8 cellular contexts compared by ENCODE assay signal in genomic region chr9:62799851-62800371, GRCh38.
DNase-seq lines count a peak whose midpoint lies in the region; ATAC-seq and TF ChIP-seq lines count a peak whose summit lies in the region.
"Not testable (repeated sequence)": the region's sequence is repeated elsewhere in the genome, so short reads cannot be mapped to it uniquely, and the experiment has no call there.

No MANE protein-coding gene starts in this region.

- H3K27me3 ChIP-seq in RWPE2 (ENCODE audit: insufficient read depth, poor library complexity, severe bottlenecking): peaks cover 31% of the 10 kb centered on the region
- H3K27me3 ChIP-seq in iPS DF 6.9 (ENCODE audit: control insufficient read depth, insufficient read depth, low read length): peaks cover 37% of the 10 kb centered on the region

- H3K4me1 ChIP-seq in RWPE2 (ENCODE audit: insufficient read depth, poor library complexity, severe bottlenecking); iPS DF 6.9 (ENCODE audit: control insufficient read depth, insufficient read depth, low read length): not testable (repeated sequence)

- H3K36me3 ChIP-seq in RWPE2 (ENCODE audit: low read depth); iPS DF 6.9 (ENCODE audit: control insufficient read depth, insufficient read depth, low read length): not testable (repeated sequence)

- peaks cover 12% of the 10 kb centered on the region for H3K36me3 Mint-ChIP-seq in activated T-helper 1 cell treated with anti-CD3 and anti-CD28 coated beads, Interleukin-12 subunit alpha, Interleukin-12 subunit beta, Interleukin-2, Interleukin-4 antibody, amounts not matched to agents 30 ng/mL and 10 ng/mL and 1 ng/mL, durations not matched to agents 14 hours and 24 hours and 36 hours (ENCODE audit: low read depth)
- not testable (repeated sequence) for H3K36me3 Mint-ChIP-seq in natural killer cell
- H3K36me3 Mint-ChIP-seq in stimulated activated effector memory CD8-positive, alpha-beta T cell treated with anti-CD3 and anti-CD28 coated beads, Interleukin-12 subunit alpha, Interleukin-12 subunit beta, amount 100 ng/mL, for 72 hours: peaks cover 41% of the 10 kb centered on the region

- WGBS in iPS DF 6.9 (ENCODE audit: insufficient coverage, insufficient read length): no CpG with 5 or more reads among the region's 36 CpGs

- not testable (repeated sequence) for H3K27ac ChIP-seq in RWPE2 (ENCODE audit: poor library complexity, severe bottlenecking); iPS DF 6.9 (ENCODE audit: low read length)

- H3K27ac Mint-ChIP-seq in activated T-helper 1 cell treated with anti-CD3 and anti-CD28 coated beads, Interleukin-12 subunit alpha, Interleukin-12 subunit beta, Interleukin-2, Interleukin-4 antibody, amounts not matched to agents 30 ng/mL and 10 ng/mL and 1 ng/mL, durations not matched to agents 14 hours and 24 hours and 36 hours: not testable (repeated sequence)
- H3K27ac Mint-ChIP-seq in natural killer cell: peak overlapping the region in 1 of 2 donors; percentile 23
- peak overlapping the region; percentile 63 for H3K27ac Mint-ChIP-seq in stimulated activated effector memory CD8-positive, alpha-beta T cell treated with anti-CD3 and anti-CD28 coated beads, Interleukin-12 subunit alpha, Interleukin-12 subunit beta, amount 100 ng/mL, for 72 hours

- peaks cover 38% of the 10 kb centered on the region for H3K27me3 Mint-ChIP-seq in activated T-helper 1 cell treated with anti-CD3 and anti-CD28 coated beads, Interleukin-12 subunit alpha, Interleukin-12 subunit beta, Interleukin-2, Interleukin-4 antibody, amounts not matched to agents 30 ng/mL and 10 ng/mL and 1 ng/mL, durations not matched to agents 14 hours and 24 hours and 36 hours (ENCODE audit: insufficient read depth)
- peaks cover 34 to 45% of the 10 kb centered on the region in 2 donors for H3K27me3 Mint-ChIP-seq in natural killer cell (ENCODE audit: low read depth in 2 of 2)

- H3K4me1 Mint-ChIP-seq in activated T-helper 1 cell treated with anti-CD3 and anti-CD28 coated beads, Interleukin-12 subunit alpha, Interleukin-12 subunit beta, Interleukin-2, Interleukin-4 antibody, amounts not matched to agents 30 ng/mL and 10 ng/mL and 1 ng/mL, durations not matched to agents 14 hours and 24 hours and 36 hours (ENCODE audit: low read depth): peaks cover 31% of the 10 kb centered on the region
- peaks cover 32 to 38% of the 10 kb centered on the region in 2 donors for H3K4me1 Mint-ChIP-seq in natural killer cell
- H3K4me1 Mint-ChIP-seq in stimulated activated effector memory CD8-positive, alpha-beta T cell treated with anti-CD3 and anti-CD28 coated beads, Interleukin-12 subunit alpha, Interleukin-12 subunit beta, amount 100 ng/mL, for 72 hours: peaks cover 38% of the 10 kb centered on the region

- not testable (repeated sequence) for H3K9me3 Mint-ChIP-seq in activated T-helper 1 cell treated with anti-CD3 and anti-CD28 coated beads, Interleukin-12 subunit alpha, Interleukin-12 subunit beta, Interleukin-2, Interleukin-4 antibody, amounts not matched to agents 30 ng/mL and 10 ng/mL and 1 ng/mL, durations not matched to agents 14 hours and 24 hours and 36 hours; natural killer cell; stimulated activated effector memory CD8-positive, alpha-beta T cell treated with anti-CD3 and anti-CD28 coated beads, Interleukin-12 subunit alpha, Interleukin-12 subunit beta, amount 100 ng/mL, for 72 hours

- DNase-seq in AG10803 (ENCODE audit: low read depth): peak; percentile 14
- peak; percentile 73 for DNase-seq in RWPE2 (ENCODE audit: low spot score)
- DNase-seq in activated T-helper 1 cell treated with anti-CD3 and anti-CD28 coated beads, Interleukin-12 subunit alpha, Interleukin-12 subunit beta, Interleukin-2, Interleukin-4 antibody, amounts not matched to agents 30 ng/mL and 10 ng/mL and 1 ng/mL, durations not matched to agents 14 hours and 24 hours and 36 hours (ENCODE audit: low spot score); iPS DF 6.9 (ENCODE audit: low read depth, low spot score); natural killer cell: not testable (repeated sequence)
- DNase-seq in ecto neural progenitor cell (ENCODE audit: low spot score): peak; percentile 83
- DNase-seq in stimulated activated effector memory CD8-positive, alpha-beta T cell treated with anti-CD3 and anti-CD28 coated beads, Interleukin-12 subunit alpha, Interleukin-12 subunit beta, amount 100 ng/mL, for 72 hours (ENCODE audit: low spot score in 2 of 2): peak in 1 of 2 donors; percentile 76

- not testable (repeated sequence) for H3K9me3 ChIP-seq in RWPE2 (ENCODE audit: severe bottlenecking); iPS DF 6.9 (ENCODE audit: control insufficient read depth, insufficient read depth, low read length)

- intact Hi-C loops in activated T-helper 1 cell treated with anti-CD3 and anti-CD28 coated beads, Interleukin-12 subunit alpha, Interleukin-12 subunit beta, Interleukin-2, Interleukin-4 antibody, amounts not matched to agents 30 ng/mL and 10 ng/mL and 1 ng/mL, durations not matched to agents 14 hours and 24 hours and 36 hours (cut with micrococcal nuclease); natural killer cell (cut with micrococcal nuclease): not testable (repeated sequence)

- ATAC-seq in GM19438 (IDR thresholded peaks at IDR 0.05; ENCODE audit: low read depth, unreplicated experiment): peak; percentile 22
- not testable (repeated sequence) for ATAC-seq in RWPE2 (ENCODE audit: low read depth); natural killer cell; stimulated activated effector memory CD8-positive, alpha-beta T cell treated with anti-CD3 and anti-CD28 coated beads, Interleukin-12 subunit alpha, Interleukin-12 subunit beta, amount 100 ng/mL, for 72 hours

- not testable (repeated sequence) for TF ChIP-seq CTCF in AG10803 (conservative IDR thresholded peaks at IDR 0.05; ENCODE audit: low read length); RWPE2 (IDR thresholded peaks at IDR 0.05; ENCODE audit: poor library complexity, severe bottlenecking); natural killer cell (IDR thresholded peaks at IDR 0.05)

- H3K4me3 Mint-ChIP-seq in activated T-helper 1 cell treated with anti-CD3 and anti-CD28 coated beads, Interleukin-12 subunit alpha, Interleukin-12 subunit beta, Interleukin-2, Interleukin-4 antibody, amounts not matched to agents 30 ng/mL and 10 ng/mL and 1 ng/mL, durations not matched to agents 14 hours and 24 hours and 36 hours: peak overlapping the region; percentile 74
- peak overlapping the region; percentile 2 for H3K4me3 Mint-ChIP-seq in natural killer cell
- peak overlapping the region; percentile 72 for H3K4me3 Mint-ChIP-seq in stimulated activated effector memory CD8-positive, alpha-beta T cell treated with anti-CD3 and anti-CD28 coated beads, Interleukin-12 subunit alpha, Interleukin-12 subunit beta, amount 100 ng/mL, for 72 hours

- peak overlapping the region; percentile 66 for H3K4me3 ChIP-seq in AG10803 (ENCODE audit: low read length)
- H3K4me3 ChIP-seq in RWPE2 (ENCODE audit: severe bottlenecking): not testable (repeated sequence)
- 0 out of 2 replicates have a peak overlapping the region, but pooled peaks have one; percentile 5 for H3K4me3 ChIP-seq in iPS DF 6.9 (ENCODE audit: low read length)

Comparison
In these comparisons a context has a peak if more than half of its experiments do, and no peak if none do; other contexts are left out.
1. H3K4me3 Mint-ChIP-seq: peak in every context shown above with its lines; median percentile 74 in activated T-helper 1 cell treated with anti-CD3 and anti-CD28 coated beads, Interleukin-12 subunit alpha, Interleukin-12 subunit beta, Interleukin-2, Interleukin-4 antibody, amounts not matched to agents 30 ng/mL and 10 ng/mL and 1 ng/mL, durations not matched to agents 14 hours and 24 hours and 36 hours; 72 in stimulated activated effector memory CD8-positive, alpha-beta T cell treated with anti-CD3 and anti-CD28 coated beads, Interleukin-12 subunit alpha, Interleukin-12 subunit beta, amount 100 ng/mL, for 72 hours; 2 in natural killer cell.